Comparison of ENCODE assay signal across 23 cellular contexts in genomic region chr22:50048836-50049235, GRCh38. TPM values are rescaled to one million over a fixed set of nuclear protein-coding genes. Genes with fewer than 3 reads are reported as not detected.
DNase-seq lines count a peak whose midpoint lies in the region; ATAC-seq, FAIRE-seq and TF ChIP-seq lines count a peak whose summit lies in the region.
"Had no signal": no experiment of that assay in that cellular context is flagged by ENCODE, and none has a peak within 500 bp of the region (broad histone marks: within the 10 kb centered on the region; RNA-seq: fewer than 3 reads in every experiment).

No MANE protein-coding gene starts in this region.

- H4K8ac ChIP-seq in IMR-90 (ENCODE audit: low read depth in 2 of 2, low read length in 2 of 2): no peak overlapping the region

- TF ChIP-seq RAD21 in HepG2 (CRISPR knock-in tag; IDR thresholded peaks at IDR 0.05) (no peak), IMR-90 (IDR thresholded peaks at IDR 0.05; ENCODE audit: low read length) (no peak)

- no peaks in the 10 kb centered on the region for H4K20me1 ChIP-seq in HepG2 (ENCODE audit: insufficient read depth, low read length)
- H4K20me1 ChIP-seq in IMR-90 (ENCODE audit: insufficient read depth, low read length): no peaks in the 10 kb centered on the region

- H3K27me3 Mint-ChIP-seq in activated CD8-positive, alpha-beta T cell treated with anti-CD3 and anti-CD28 coated beads for 36 hours: peaks cover 11% of the 10 kb centered on the region

- no peaks in the 10 kb centered on the region for H3K79me1 ChIP-seq in IMR-90 (ENCODE audit: low read depth in 1 of 2, low read length in 2 of 2)

- no peak overlapping the region for H4K91ac ChIP-seq in IMR-90 (ENCODE audit: insufficient read depth, low read depth, low read length)

- ATAC-seq in right lobe of liver (peak in 1 of 4 donors; percentile 19), HepG2 (no peak; the same call in 2 of the 3 replicates), IMR-90 (ENCODE audit: low read depth) (no peak), mucosa of descending colon (no peak)
- no peak for ATAC-seq in activated CD8-positive, alpha-beta T cell treated with anti-CD3 and anti-CD28 coated beads for 36 hours

- H3K27me3 ChIP-seq in right lobe of liver (no peaks in the 10 kb centered on the region), HepG2 (ENCODE audit: control insufficient read depth in 1 of 2, insufficient read depth in 2 of 2, low read length in 2 of 2) (peaks cover 3 to 47% of the 10 kb centered on the region in 2 experiments; a peak in 4 of 5 replicates), IMR-90 (ENCODE audit: control insufficient read depth, insufficient read depth, low read length) (peaks cover 38% of the 10 kb centered on the region), dorsolateral prefrontal cortex (peaks cover 0 to 4% (median 0%) of the 10 kb centered on the region in 45 donors)

- H3K56ac ChIP-seq in IMR-90 (ENCODE audit: extremely low read depth, insufficient read depth, low read length): no peak overlapping the region

- no peak overlapping the region for H4K5ac ChIP-seq in IMR-90 (ENCODE audit: low read depth, low read length)

- H3K4me3 Mint-ChIP-seq in activated CD8-positive, alpha-beta T cell treated with anti-CD3 and anti-CD28 coated beads for 36 hours: no peak overlapping the region
- H3K4me3 Mint-ChIP-seq: CD4-positive, alpha-beta T cell; IgD-negative memory B cell had no signal

- no peaks in the 10 kb centered on the region for H3K79me2 ChIP-seq in HepG2 (ENCODE audit: insufficient read depth, low read length)

- H2AK5ac ChIP-seq in IMR-90 (ENCODE audit: low read depth, low read length): no peak overlapping the region

- H2BK15ac ChIP-seq in IMR-90 (ENCODE audit: low read depth, low read length): no peak overlapping the region

- no peak for TF ChIP-seq EP300 in HepG2 (IDR thresholded peaks at IDR 0.05; ENCODE audit: low read depth in 2 of 2, low read length in 2 of 2)
- TF ChIP-seq EP300 in HepG2 (CRISPR knock-in tag; IDR thresholded peaks at IDR 0.05; ENCODE audit: borderline replicate concordance): no peak

- 79% methylated on average over 2 of the region's 17 CpGs for WGBS in right lobe of liver (ENCODE audit: insufficient coverage, low coverage, low lambda C conversion rate, missing lambda C conversion rate)
- WGBS in HepG2 (ENCODE audit: low lambda C conversion rate): 46% methylated on average over 10 of the region's 17 CpGs
- 61% methylated on average over 7 of the region's 17 CpGs; no CpG with 5 or more reads in 1 of the 2 experiments for WGBS in IMR-90 (ENCODE audit: extremely low coverage in 2 of 2, insufficient read length in 1 of 2), 2 experiments

- TF ChIP-seq POLR2A in right lobe of liver (IDR thresholded peaks at IDR 0.05) (no peak), HepG2 (IDR thresholded peaks at IDR 0.05; ENCODE audit: insufficient read depth in 1 of 2, low read depth in 2 of 2, low read length in 2 of 2) (no peak), IMR-90 (IDR thresholded peaks at IDR 0.05; ENCODE audit: low read depth, low read length) (no peak)

- in situ Hi-C loops in HepG2 (cut with HindIII; ENCODE audit: extremely low pct_ligation_motif_present, low pct_unique_long_range_greater_than_20kb): no loop called here
- in situ Hi-C loops in IMR-90 (cut with MboI; ENCODE audit: low sequenced_read_pairs): no loop called here

- H3K27ac ChIP-seq in right lobe of liver: no peak overlapping the region
- no peak overlapping the region for H3K27ac ChIP-seq in HepG2 (ENCODE audit: extremely low read length, insufficient read depth, low read length)
- no peak overlapping the region for H3K27ac ChIP-seq in IMR-90 (ENCODE audit: insufficient read depth, low read length)
- H3K27ac ChIP-seq in dorsolateral prefrontal cortex: no peak overlapping the region
- H3K27ac ChIP-seq: C4-2B, GM23248, HL-60 had no signal

- peaks cover 1% of the 10 kb centered on the region for H3K9me3 Mint-ChIP-seq in activated CD8-positive, alpha-beta T cell treated with anti-CD3 and anti-CD28 coated beads for 36 hours
- H3K9me3 Mint-ChIP-seq: CD4-positive, alpha-beta T cell had no signal

- H3K23ac ChIP-seq in IMR-90 (ENCODE audit: low read depth, low read length): no peak overlapping the region

- intact Hi-C loops in right lobe of liver (cut with DNase I): no loop called here
- intact Hi-C loops in HepG2 (cut with micrococcal nuclease; ENCODE audit: unreplicated experiment): no loop called here
- intact Hi-C loops in IMR-90 (cut with micrococcal nuclease): no loop called here
- intact Hi-C loops in mucosa of descending colon (cut with DNase I, micrococcal nuclease): no loop called here
- intact Hi-C loops in posterior vena cava (cut with DNase I): no loop called here
- intact Hi-C loops in activated CD8-positive, alpha-beta T cell treated with anti-CD3 and anti-CD28 coated beads for 36 hours (cut with micrococcal nuclease): no loop called here
- intact Hi-C loops in dorsolateral prefrontal cortex (cut with DNase I): no loop called here

- DNase-seq in right lobe of liver (peak in 2 of 3 donors; percentile 16 to 48), HepG2 (ENCODE audit: low spot score) (no peak), IMR-90 (no peak), mucosa of descending colon (peak in 2 of 3 donors; percentile 5 to 24), posterior vena cava (ENCODE audit: low spot score) (peak; percentile 50), dorsolateral prefrontal cortex (no peak)
- no peak for DNase-seq in activated CD8-positive, alpha-beta T cell treated with anti-CD3 and anti-CD28 coated beads for 36 hours
- DNase-seq in activated effector memory CD4-positive, alpha-beta T cell treated with Interleukin-2 at 50 U/mL for 16 hours: no peak
- DNase-seq: Caco-2; CD4-positive, alpha-beta T cell; GM23248; HCEC 1CT had no signal

- H3K9me3 ChIP-seq in right lobe of liver: no peaks in the 10 kb centered on the region
- no peaks in the 10 kb centered on the region for H3K9me3 ChIP-seq in HepG2 (ENCODE audit: low read length)
- peaks cover 11% of the 10 kb centered on the region for H3K9me3 ChIP-seq in IMR-90 (ENCODE audit: control insufficient read depth, insufficient read depth, low read length)
- peaks cover 4% of the 10 kb centered on the region for H3K9me3 ChIP-seq in mucosa of descending colon
- H3K9me3 ChIP-seq: Caco-2 had no signal

- H2BK20ac ChIP-seq in IMR-90 (ENCODE audit: low read depth, low read length): no peak overlapping the region

- TF ChIP-seq CTCF in right lobe of liver (IDR thresholded peaks at IDR 0.05) (no peak), HepG2 (CRISPR knock-in tag; IDR thresholded peaks at IDR 0.05) (no peak), IMR-90 (conservative IDR thresholded peaks at IDR 0.05; ENCODE audit: low read depth, low read length) (no peak), mucosa of descending colon (IDR thresholded peaks at IDR 0.05) (no peak), dorsolateral prefrontal cortex (IDR thresholded peaks at IDR 0.05 in 54 of 56, conservative IDR thresholded peaks at IDR 0.05 in 2 of 56; ENCODE audit: low read depth in 1 of 56, partially characterized antibody in 56 of 56) (no peak)
- no peak for TF ChIP-seq CTCF in activated CD8-positive, alpha-beta T cell treated with anti-CD3 and anti-CD28 coated beads for 36 hours (IDR thresholded peaks at IDR 0.05)

- no peak overlapping the region for H2BK120ac ChIP-seq in IMR-90 (ENCODE audit: low read depth, low read length)

- H2AFZ ChIP-seq in HepG2 (ENCODE audit: low read length) (no peak overlapping the region), IMR-90 (replicated peaks; ENCODE audit: low read length, poor library complexity) (peak overlapping the region; percentile 14)
- H2AFZ ChIP-seq: GM23248 had no signal

- H3K27ac Mint-ChIP-seq in activated CD8-positive, alpha-beta T cell treated with anti-CD3 and anti-CD28 coated beads for 36 hours: no peak overlapping the region
- H3K27ac Mint-ChIP-seq: CD4-positive, alpha-beta T cell; IgD-negative memory B cell had no signal

- POLR2A ChIA-PET in HepG2 (lab: Yijun Ruan, JAX) (no interaction called here), IMR-90 (lab: Charles Lee; ENCODE audit: unreplicated experiment) (no interaction called here)
- POLR2A ChIA-PET in activated CD8-positive, alpha-beta T cell treated with anti-CD3 and anti-CD28 coated beads for 36 hours (lab: Charles Lee): no interaction called here

- no peak overlapping the region for H3K4ac ChIP-seq in IMR-90 (ENCODE audit: low read depth, low read length)

- CTCF ChIA-PET in HepG2 (lab: Yijun Ruan, JAX; ENCODE audit: low intra/inter-chr PET ratio, low total read pairs) (no interaction called here), IMR-90 (lab: Yijun Ruan, JAX) (no interaction called here)
- CTCF ChIA-PET in activated CD8-positive, alpha-beta T cell treated with anti-CD3 and anti-CD28 coated beads for 36 hours (lab: Charles Lee): no interaction called here

- no peaks in the 10 kb centered on the region for H3K9me1 ChIP-seq in IMR-90 (ENCODE audit: insufficient read depth, low read length)

- H3K36me3 ChIP-seq in right lobe of liver: no peaks in the 10 kb centered on the region
- H3K36me3 ChIP-seq in HepG2 (replicated peaks in 1 of 2; ENCODE audit: control insufficient read depth in 1 of 2, insufficient read depth in 2 of 2, low read length in 2 of 2): no peaks in the 10 kb centered on the region
- no peaks in the 10 kb centered on the region for H3K36me3 ChIP-seq in IMR-90 (ENCODE audit: control insufficient read depth, insufficient read depth, low read length)
- H3K36me3 ChIP-seq in mucosa of descending colon (ENCODE audit: low read depth): no peaks in the 10 kb centered on the region

- peaks cover 9% of the 10 kb centered on the region for H3K4me1 Mint-ChIP-seq in activated CD8-positive, alpha-beta T cell treated with anti-CD3 and anti-CD28 coated beads for 36 hours (ENCODE audit: low read depth)

- H3K14ac ChIP-seq in IMR-90 (replicated peaks; ENCODE audit: low read depth, low read length): no peak overlapping the region

- FAIRE-seq in HepG2 (lab: Jason Lieb, UNC): no peak
- FAIRE-seq: D721Med, G401.6, GM12891, GM18507 had no signal

- H2BK5ac ChIP-seq in IMR-90 (ENCODE audit: low read depth, low read length, poor library complexity, severe bottlenecking): no peak overlapping the region

- H3K4me2 ChIP-seq in HepG2 (ENCODE audit: low read depth, low read length): no peak overlapping the region
- no peak overlapping the region for H3K4me2 ChIP-seq in IMR-90 (ENCODE audit: low read depth, low read length)

- H3K36me3 Mint-ChIP-seq in activated CD8-positive, alpha-beta T cell treated with anti-CD3 and anti-CD28 coated beads for 36 hours (ENCODE audit: low read depth): no peaks in the 10 kb centered on the region

- BruUV-seq in HepG2 (replicated peaks; lab: Mats Ljungman, UMichigan) (no TSS peak), IMR-90 (replicated peaks; lab: Mats Ljungman, UMichigan) (no TSS peak)

- dilution Hi-C loops in IMR-90 (cut with HindIII; ENCODE audit: low sequenced_read_pairs, unreplicated experiment): no loop called here

- H2AK9ac ChIP-seq in IMR-90 (replicated peaks; ENCODE audit: low read depth, low read length, poor library complexity): no peak overlapping the region

- H3K9ac ChIP-seq in HepG2 (ENCODE audit: insufficient read depth, low read depth, low read length) (no peak overlapping the region), IMR-90 (ENCODE audit: low read depth, low read length) (no peak overlapping the region)
- H3K9ac ChIP-seq: GM23248 had no signal

- no peaks in the 10 kb centered on the region for H3K4me1 ChIP-seq in right lobe of liver
- no peaks in the 10 kb centered on the region for H3K4me1 ChIP-seq in HepG2 (ENCODE audit: insufficient read depth, low read length)
- no peaks in the 10 kb centered on the region for H3K4me1 ChIP-seq in IMR-90 (ENCODE audit: control insufficient read depth, insufficient read depth, low read length)
- H3K4me1 ChIP-seq in mucosa of descending colon (ENCODE audit: low read depth): no peaks in the 10 kb centered on the region
- H3K4me1 ChIP-seq: Caco-2 had no signal

- H3K18ac ChIP-seq in IMR-90 (ENCODE audit: low read depth, low read length): no peak overlapping the region

- H3K4me3 ChIP-seq in right lobe of liver: no peak overlapping the region
- no peak overlapping the region for H3K4me3 ChIP-seq in HepG2 (replicated peaks in 1 of 3; ENCODE audit: insufficient read depth in 1 of 3, low read depth in 2 of 3, low read length in 3 of 3)
- no peak overlapping the region for H3K4me3 ChIP-seq in IMR-90 (ENCODE audit: insufficient read depth, low read depth, low read length)
- H3K4me3 ChIP-seq in mucosa of descending colon: no peak overlapping the region
- H3K4me3 ChIP-seq in dorsolateral prefrontal cortex: no peak overlapping the region
- H3K4me3 ChIP-seq: GM23248 had no signal

RNA-seq across cellular contexts. Expression of gene TTLL8, which starts 9.3 kb away (rescaled TPM):
- not detected for total RNA-seq in right lobe of liver
- total RNA-seq in HepG2 (2016; rRNA removed; fragmentation: Illumina TruSeq; extraction: Trizol): not detected in 2 replicates
- not detected in 2 replicates for total RNA-seq in HepG2 (2016; cell fraction: cytosol; rRNA removed; fragmentation: Illumina TruSeq; extraction: Trizol; ENCODE audit: low read depth)
- total RNA-seq in HepG2 (2016; cell fraction: insoluble cytoplasmic fraction; rRNA removed; fragmentation: Illumina TruSeq; extraction: Trizol): not detected in 2 replicates
- not detected in 2 replicates for total RNA-seq in HepG2 (2016; cell fraction: membrane; rRNA removed; fragmentation: Illumina TruSeq; extraction: Trizol)
- not detected in 2 replicates for total RNA-seq in HepG2 (2016; cell fraction: nucleus; rRNA removed; fragmentation: Illumina TruSeq; extraction: Trizol)
- not detected in 2 replicates for polyA plus RNA-seq in HepG2 (2011; rRNA removed)
- not detected in 2 replicates for polyA plus RNA-seq in HepG2 (2011; cell fraction: cytosol; rRNA removed)
- not detected in 2 replicates for polyA plus RNA-seq in HepG2 (2011; cell fraction: nucleus; rRNA removed)
- polyA plus RNA-seq in HepG2 (2012): not detected in 2 replicates
- polyA plus RNA-seq in HepG2 (2016; cell fraction: cytosol; fragmentation: Illumina TruSeq; extraction: Trizol; ENCODE audit: low read depth): not detected in 2 replicates
- polyA plus RNA-seq in HepG2 (2016; cell fraction: insoluble cytoplasmic fraction; fragmentation: Illumina TruSeq; extraction: Trizol; ENCODE audit: low read depth): not detected in 2 replicates
- not detected in 2 replicates for polyA plus RNA-seq in HepG2 (2016; cell fraction: membrane; fragmentation: Illumina TruSeq; extraction: Trizol; ENCODE audit: low read depth)
- polyA plus RNA-seq in HepG2 (2016; cell fraction: nucleus; fragmentation: Illumina TruSeq; extraction: Trizol; ENCODE audit: insufficient read depth, low read depth): not detected in 2 replicates
- polyA minus RNA-seq in HepG2 (2011; rRNA and poly(A)+ RNA removed; ENCODE audit: low replicate concordance): not detected in 2 replicates
- polyA minus RNA-seq in HepG2 (2011; cell fraction: cytosol; rRNA and poly(A)+ RNA removed): not detected in 2 replicates
- polyA minus RNA-seq in HepG2 (2011; cell fraction: nucleus; rRNA and poly(A)+ RNA removed): not detected in 2 replicates
- total RNA-seq in IMR-90 (2012; rRNA removed): not detected in 2 replicates
- not detected in 2 replicates for polyA plus RNA-seq in IMR-90 (2012; rRNA removed)
- polyA plus RNA-seq in IMR-90 (2012; cell fraction: cytosol; rRNA removed): not detected in 2 replicates
- not detected in 2 replicates for polyA plus RNA-seq in IMR-90 (2012; cell fraction: nucleus; rRNA removed; ENCODE audit: low replicate concordance)
- total RNA-seq in mucosa of descending colon: not detected
- not detected for total RNA-seq in posterior vena cava
- not detected for total RNA-seq in activated CD8-positive, alpha-beta T cell treated with anti-CD3 and anti-CD28 coated beads for 36 hours
- total RNA-seq in dorsolateral prefrontal cortex: under 1 TPM in 1 of 120 experiments, not detected in 119; 0.21 TPM
- total RNA-seq: A172; Caco-2; CD4-positive, alpha-beta T cell; GM23248; H4; HT1080 had no signal
- polyA plus RNA-seq: BJ, GM23248, IgD-negative memory B cell had no signal

RNA-seq across cellular contexts. Expression of gene IL17REL, which starts 36.3 kb away (rescaled TPM):
- not detected for total RNA-seq in right lobe of liver
- total RNA-seq in HepG2 (2016; rRNA removed; fragmentation: Illumina TruSeq; extraction: Trizol): not detected in 2 replicates
- not detected in 2 replicates for total RNA-seq in HepG2 (2016; cell fraction: cytosol; rRNA removed; fragmentation: Illumina TruSeq; extraction: Trizol; ENCODE audit: low read depth)
- not detected in 2 replicates for total RNA-seq in HepG2 (2016; cell fraction: insoluble cytoplasmic fraction; rRNA removed; fragmentation: Illumina TruSeq; extraction: Trizol)
- not detected in 2 replicates for total RNA-seq in HepG2 (2016; cell fraction: membrane; rRNA removed; fragmentation: Illumina TruSeq; extraction: Trizol)
- not detected in 2 replicates for total RNA-seq in HepG2 (2016; cell fraction: nucleus; rRNA removed; fragmentation: Illumina TruSeq; extraction: Trizol)
- polyA plus RNA-seq in HepG2 (2011; rRNA removed): not detected in 2 replicates
- not detected in 2 replicates for polyA plus RNA-seq in HepG2 (2011; cell fraction: cytosol; rRNA removed)
- not detected in 2 replicates for polyA plus RNA-seq in HepG2 (2011; cell fraction: nucleus; rRNA removed)
- polyA plus RNA-seq in HepG2 (2012): not detected in 2 replicates
- polyA plus RNA-seq in HepG2 (2016; cell fraction: cytosol; fragmentation: Illumina TruSeq; extraction: Trizol; ENCODE audit: low read depth): not detected in 2 replicates
- not detected in 2 replicates for polyA plus RNA-seq in HepG2 (2016; cell fraction: insoluble cytoplasmic fraction; fragmentation: Illumina TruSeq; extraction: Trizol; ENCODE audit: low read depth)
- not detected in 2 replicates for polyA plus RNA-seq in HepG2 (2016; cell fraction: membrane; fragmentation: Illumina TruSeq; extraction: Trizol; ENCODE audit: low read depth)
- not detected in 2 replicates for polyA plus RNA-seq in HepG2 (2016; cell fraction: nucleus; fragmentation: Illumina TruSeq; extraction: Trizol; ENCODE audit: insufficient read depth, low read depth)
- 0.07 TPM in 1 of 2 replicates, not detected in the other for polyA minus RNA-seq in HepG2 (2011; rRNA and poly(A)+ RNA removed; ENCODE audit: low replicate concordance)
- polyA minus RNA-seq in HepG2 (2011; cell fraction: cytosol; rRNA and poly(A)+ RNA removed): not detected in 2 replicates
- polyA minus RNA-seq in HepG2 (2011; cell fraction: nucleus; rRNA and poly(A)+ RNA removed): not detected in 2 replicates
- not detected in 2 replicates for total RNA-seq in IMR-90 (2012; rRNA removed)
- not detected in 2 replicates for polyA plus RNA-seq in IMR-90 (2012; rRNA removed)
- 0.01 TPM in 1 of 2 replicates, not detected in the other for polyA plus RNA-seq in IMR-90 (2012; cell fraction: cytosol; rRNA removed)
- polyA plus RNA-seq in IMR-90 (2012; cell fraction: nucleus; rRNA removed; ENCODE audit: low replicate concordance): 0.04 and 0.05 TPM in 2 replicates
- total RNA-seq in mucosa of descending colon: under 1 TPM in 2 of 3 donors, not detected in 1; 0.09 to 0.43 TPM
- total RNA-seq in posterior vena cava: not detected
- total RNA-seq in activated CD8-positive, alpha-beta T cell treated with anti-CD3 and anti-CD28 coated beads for 36 hours: under 1 TPM in 1 of 2 experiments, not detected in 1; 0.14 TPM
- 1 to 10 TPM in 4 of 120 experiments, under 1 TPM in 52, not detected in 64; 0.11 to 1.7 (median 0.30) TPM for total RNA-seq in dorsolateral prefrontal cortex
- total RNA-seq: A172; Caco-2; CD4-positive, alpha-beta T cell; GM23248; H4; HT1080 had no signal
- polyA plus RNA-seq: BJ, GM23248, IgD-negative memory B cell had no signal

RNA-seq across cellular contexts. Expression of gene MLC1, which starts 36.4 kb away (rescaled TPM):
- total RNA-seq in right lobe of liver: under 1 TPM in 2 of 6 experiments, not detected in 4; 0.60 to 0.68 TPM
- total RNA-seq in HepG2 (2016; rRNA removed; fragmentation: Illumina TruSeq; extraction: Trizol): not detected in 2 replicates
- total RNA-seq in HepG2 (2016; cell fraction: cytosol; rRNA removed; fragmentation: Illumina TruSeq; extraction: Trizol; ENCODE audit: low read depth): not detected in 2 replicates
- not detected in 2 replicates for total RNA-seq in HepG2 (2016; cell fraction: insoluble cytoplasmic fraction; rRNA removed; fragmentation: Illumina TruSeq; extraction: Trizol)
- total RNA-seq in HepG2 (2016; cell fraction: membrane; rRNA removed; fragmentation: Illumina TruSeq; extraction: Trizol): not detected in 2 replicates
- total RNA-seq in HepG2 (2016; cell fraction: nucleus; rRNA removed; fragmentation: Illumina TruSeq; extraction: Trizol): not detected in 2 replicates
- polyA plus RNA-seq in HepG2 (2011; rRNA removed): not detected in 2 replicates
- polyA plus RNA-seq in HepG2 (2011; cell fraction: cytosol; rRNA removed): not detected in 2 replicates
- polyA plus RNA-seq in HepG2 (2011; cell fraction: nucleus; rRNA removed): not detected in 2 replicates
- polyA plus RNA-seq in HepG2 (2012): not detected in 2 replicates
- not detected in 2 replicates for polyA plus RNA-seq in HepG2 (2016; cell fraction: cytosol; fragmentation: Illumina TruSeq; extraction: Trizol; ENCODE audit: low read depth)
- not detected in 2 replicates for polyA plus RNA-seq in HepG2 (2016; cell fraction: insoluble cytoplasmic fraction; fragmentation: Illumina TruSeq; extraction: Trizol; ENCODE audit: low read depth)
- not detected in 2 replicates for polyA plus RNA-seq in HepG2 (2016; cell fraction: membrane; fragmentation: Illumina TruSeq; extraction: Trizol; ENCODE audit: low read depth)
- polyA plus RNA-seq in HepG2 (2016; cell fraction: nucleus; fragmentation: Illumina TruSeq; extraction: Trizol; ENCODE audit: insufficient read depth, low read depth): not detected in 2 replicates
- not detected in 2 replicates for polyA minus RNA-seq in HepG2 (2011; rRNA and poly(A)+ RNA removed; ENCODE audit: low replicate concordance)
- polyA minus RNA-seq in HepG2 (2011; cell fraction: cytosol; rRNA and poly(A)+ RNA removed): not detected in 2 replicates
- polyA minus RNA-seq in HepG2 (2011; cell fraction: nucleus; rRNA and poly(A)+ RNA removed): not detected in 2 replicates
- not detected in 2 replicates for total RNA-seq in IMR-90 (2012; rRNA removed)
- 0.07 and 0.10 TPM in 2 replicates for polyA plus RNA-seq in IMR-90 (2012; rRNA removed)
- 0.02 and 0.19 TPM in 2 replicates for polyA plus RNA-seq in IMR-90 (2012; cell fraction: cytosol; rRNA removed)
- 0.05 and 0.08 TPM in 2 replicates for polyA plus RNA-seq in IMR-90 (2012; cell fraction: nucleus; rRNA removed; ENCODE audit: low replicate concordance)
- under 1 TPM in 1 of 3 donors, not detected in 2; 0.16 TPM for total RNA-seq in mucosa of descending colon
- total RNA-seq in posterior vena cava: under 1 TPM; 0.19 to 0.28 TPM
- 1 to 10 TPM; 1.3 to 1.5 TPM for total RNA-seq in activated CD8-positive, alpha-beta T cell treated with anti-CD3 and anti-CD28 coated beads for 36 hours
- 100 to 1,000 TPM in 92 of 120 experiments, 10 to 100 TPM in 28; 59.3 to 331 (median 119) TPM for total RNA-seq in dorsolateral prefrontal cortex
- total RNA-seq: GM23248 had no signal
- polyA plus RNA-seq: GM23248 had no signal

RNA-seq across cellular contexts. Expression of gene MOV10L1, which starts 41.0 kb away (rescaled TPM):
- under 1 TPM in 4 of 6 experiments, not detected in 2; 0.21 to 0.31 (median 0.24) TPM for total RNA-seq in right lobe of liver
- 0.11 TPM in 1 of 2 replicates, not detected in the other for total RNA-seq in HepG2 (2016; rRNA removed; fragmentation: Illumina TruSeq; extraction: Trizol)
- not detected in 2 replicates for total RNA-seq in HepG2 (2016; cell fraction: cytosol; rRNA removed; fragmentation: Illumina TruSeq; extraction: Trizol; ENCODE audit: low read depth)
- total RNA-seq in HepG2 (2016; cell fraction: insoluble cytoplasmic fraction; rRNA removed; fragmentation: Illumina TruSeq; extraction: Trizol): 0.17 TPM in 1 of 2 replicates, not detected in the other
- total RNA-seq in HepG2 (2016; cell fraction: membrane; rRNA removed; fragmentation: Illumina TruSeq; extraction: Trizol): not detected in 2 replicates
- 0.12 and 0.28 TPM in 2 replicates for total RNA-seq in HepG2 (2016; cell fraction: nucleus; rRNA removed; fragmentation: Illumina TruSeq; extraction: Trizol)
- 0.12 and 0.31 TPM in 2 replicates for polyA plus RNA-seq in HepG2 (2011; rRNA removed)
- polyA plus RNA-seq in HepG2 (2011; cell fraction: cytosol; rRNA removed): 0.05 and 0.09 TPM in 2 replicates
- 0.47 and 1.1 TPM in 2 replicates for polyA plus RNA-seq in HepG2 (2011; cell fraction: nucleus; rRNA removed)
- 0.29 and 0.46 TPM in 2 replicates for polyA plus RNA-seq in HepG2 (2012)
- polyA plus RNA-seq in HepG2 (2016; cell fraction: cytosol; fragmentation: Illumina TruSeq; extraction: Trizol; ENCODE audit: low read depth): not detected in 2 replicates
- polyA plus RNA-seq in HepG2 (2016; cell fraction: insoluble cytoplasmic fraction; fragmentation: Illumina TruSeq; extraction: Trizol; ENCODE audit: low read depth): not detected in 2 replicates
- 0.08 TPM in 1 of 2 replicates, not detected in the other for polyA plus RNA-seq in HepG2 (2016; cell fraction: membrane; fragmentation: Illumina TruSeq; extraction: Trizol; ENCODE audit: low read depth)
- not detected in 2 replicates for polyA plus RNA-seq in HepG2 (2016; cell fraction: nucleus; fragmentation: Illumina TruSeq; extraction: Trizol; ENCODE audit: insufficient read depth, low read depth)
- not detected in 2 replicates for polyA minus RNA-seq in HepG2 (2011; rRNA and poly(A)+ RNA removed; ENCODE audit: low replicate concordance)
- polyA minus RNA-seq in HepG2 (2011; cell fraction: cytosol; rRNA and poly(A)+ RNA removed): not detected in 2 replicates
- polyA minus RNA-seq in HepG2 (2011; cell fraction: nucleus; rRNA and poly(A)+ RNA removed): 0.39 TPM in 1 of 2 replicates, not detected in the other
- 0.72 and 0.83 TPM in 2 replicates for total RNA-seq in IMR-90 (2012; rRNA removed)
- 0.83 and 1.4 TPM in 2 replicates for polyA plus RNA-seq in IMR-90 (2012; rRNA removed)
- 0.31 and 0.67 TPM in 2 replicates for polyA plus RNA-seq in IMR-90 (2012; cell fraction: cytosol; rRNA removed)
- polyA plus RNA-seq in IMR-90 (2012; cell fraction: nucleus; rRNA removed; ENCODE audit: low replicate concordance): 10.7 and 19.6 TPM in 2 replicates
- 1 to 10 TPM in 1 of 3 donors, under 1 TPM in 2; 0.29 to 1.0 (median 0.49) TPM for total RNA-seq in mucosa of descending colon
- under 1 TPM; 0.43 to 0.56 TPM for total RNA-seq in posterior vena cava
- total RNA-seq in activated CD8-positive, alpha-beta T cell treated with anti-CD3 and anti-CD28 coated beads for 36 hours: under 1 TPM in 1 of 2 experiments, not detected in 1; 0.34 TPM
- total RNA-seq in dorsolateral prefrontal cortex: 1 to 10 TPM; 1.1 to 9.0 (median 3.6) TPM
- total RNA-seq: Caco-2; CD4-positive, alpha-beta T cell; GM23248; HT1080 had no signal
- polyA plus RNA-seq: GM23248, IgD-negative memory B cell had no signal

Comparison
In these comparisons a context has a peak if more than half of its experiments do, and no peak if none do; other contexts are left out.
1. DNase-seq: peak in right lobe of liver (2 of 3), mucosa of descending colon (2 of 3) and posterior vena cava (single experiment); none in HepG2 (single experiment), IMR-90 (single experiment), activated CD8-positive, alpha-beta T cell treated with anti-CD3 and anti-CD28 coated beads for 36 hours (single experiment), dorsolateral prefrontal cortex (0 of 10) and activated effector memory CD4-positive, alpha-beta T cell treated with Interleukin-2 at 50 U/mL for 16 hours (single experiment).
2. RNA of gene MLC1, which starts 36.4 kb away (total RNA-seq): 59.3 to 331 TPM in dorsolateral prefrontal cortex; 1.3 to 1.5 TPM in activated CD8-positive, alpha-beta T cell treated with anti-CD3 and anti-CD28 coated beads for 36 hours, 0.19 to 0.28 TPM in posterior vena cava, 0.16 TPM in mucosa of descending colon, 0.60 to 0.68 TPM in right lobe of liver, not detected in HepG2 and not detected in IMR-90; every median in the first group is over 10 times any median in the second.